16 cellular contexts compared by ENCODE assay signal in the genomic region with DNA sequence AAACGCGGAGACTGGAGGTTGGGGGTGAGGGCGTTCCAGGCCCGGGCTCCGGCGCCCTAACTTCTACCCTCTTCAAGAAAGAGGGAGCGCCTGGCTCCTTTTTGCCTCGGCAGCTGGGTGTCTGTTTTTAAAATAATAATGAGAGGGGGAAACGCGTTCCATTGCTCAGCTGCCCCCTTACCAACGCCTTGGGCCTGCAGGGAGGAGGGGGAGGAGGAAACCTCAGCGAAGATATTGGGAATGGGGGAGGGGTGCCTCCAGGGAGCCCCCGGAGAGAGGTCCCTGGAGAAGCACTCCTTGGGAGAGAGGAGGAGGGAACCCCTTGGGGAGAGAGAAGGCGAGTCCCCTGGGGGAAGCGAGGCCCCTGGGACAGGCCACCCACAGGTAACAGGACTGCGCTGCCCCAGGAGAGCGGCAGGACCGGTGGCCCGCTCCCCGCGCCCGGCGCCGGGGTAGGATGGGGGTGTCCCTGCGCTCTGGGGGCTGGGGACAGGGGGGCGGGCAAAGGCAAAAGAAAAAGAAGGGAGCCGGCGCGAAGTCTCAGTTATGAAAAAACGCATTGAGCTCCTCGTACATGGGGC. TPM values are rescaled to one million over a fixed set of nuclear protein-coding genes. Genes with fewer than 3 reads are reported as not detected.
DNase-seq lines count a peak whose midpoint lies in the region; ATAC-seq and TF ChIP-seq lines count a peak whose summit lies in the region.
"Had no signal": no experiment of that assay in that cellular context is flagged by ENCODE, and none has a peak within 500 bp of the region (broad histone marks: within the 10 kb centered on the region; RNA-seq: fewer than 3 reads in every experiment).

No MANE protein-coding gene starts in this region.

- H3K9me3 Mint-ChIP-seq in activated T-cell treated with anti-CD3 and anti-CD28 coated beads, Interleukin-2, amount 50 U/mL, for 72 hours, result no peaks in the 10 kb centered on the region
- H3K9me3 Mint-ChIP-seq: HFFc6 had no signal

- H3K36me3 Mint-ChIP-seq in activated T-cell treated with anti-CD3 and anti-CD28 coated beads, Interleukin-2, amount 50 U/mL, for 72 hours (ENCODE audit: insufficient read depth in 2 of 2), result no peaks in the 10 kb centered on the region

- H3K9me3 ChIP-seq in mammary epithelial cell (replicated peaks; ENCODE audit: insufficient read depth, low read length), result no peaks in the 10 kb centered on the region
- H3K9me3 ChIP-seq in neuronal stem cell (replicated peaks in 1 of 2; ENCODE audit: control insufficient read depth in 2 of 2, insufficient read depth in 1 of 2, low read depth in 1 of 2, low read length in 2 of 2), result peaks cover 0 to 3% of the 10 kb centered on the region in 2 donors
- H3K9me3 ChIP-seq: prostate gland, SK-N-SH, tibial nerve had no signal

- peaks cover 26% of the 10 kb centered on the region for H3K4me1 Mint-ChIP-seq in activated T-cell treated with anti-CD3 and anti-CD28 coated beads, Interleukin-2, amount 50 U/mL, for 72 hours (ENCODE audit: low read depth)

- H3K14ac ChIP-seq in neuronal stem cell (ENCODE audit: low read length), result no peak overlapping the region

- H4K8ac ChIP-seq in neuronal stem cell (ENCODE audit: low read depth, low read length), result no peak overlapping the region

- CTCF ChIA-PET in mammary epithelial cell (lab: Charles Lee; ENCODE audit: low non-redundant PET), result no interaction called here

- 29% methylated on average over 12 of the region's 31 CpGs for WGBS in mammary epithelial cell (ENCODE audit: low coverage, missing lambda C conversion rate)
- no CpG with 5 or more reads among the region's 31 CpGs for WGBS in neuronal stem cell (ENCODE audit: extremely low coverage in 2 of 2, insufficient read length in 2 of 2, insufficient replicate concordance in 1 of 2), 2 donors

- no peak overlapping the region for H3K27ac Mint-ChIP-seq in activated T-cell treated with anti-CD3 and anti-CD28 coated beads, Interleukin-2, amount 50 U/mL, for 72 hours
- H3K27ac Mint-ChIP-seq: HFFc6 had no signal

- H4K91ac ChIP-seq in neuronal stem cell (ENCODE audit: low read depth, low read length, poor library complexity), result no peak overlapping the region

- DNase-seq in activated T-cell treated with anti-CD3 and anti-CD28 coated beads, Interleukin-2, amount 50 U/mL, for 72 hours, result no peak
- no peak for DNase-seq in activated T-cell treated with anti-CD3 and anti-CD28 coated beads, Interleukin-2, amount 50 U/mL, for 1 hour
- DNase-seq in H7, result peak; percentile 80
- DNase-seq in mammary epithelial cell, result no peak
- DNase-seq in neuronal stem cell (ENCODE audit: low spot score), result no peak
- no peak for DNase-seq in left colon
- no peak for DNase-seq in NCI-H345 treated with DMSO at 0.1 percent for 48 hours (lab: John Stamatoyannopoulos, UW; ENCODE audit: unreplicated experiment)
- DNase-seq: activated CD4-positive, CD25-positive, alpha-beta regulatory T cell; HFFc6; NCI-H2081 treated with DMSO at 0.1 percent for 48 hours had no signal

- no peaks in the 10 kb centered on the region for H3K79me2 ChIP-seq in mammary epithelial cell (ENCODE audit: insufficient read depth, low read length)

- H3K4me1 ChIP-seq in mammary epithelial cell (ENCODE audit: insufficient read depth, low read length), result peaks cover 25% of the 10 kb centered on the region
- H3K4me1 ChIP-seq in neuronal stem cell (ENCODE audit: control insufficient read depth in 2 of 2, insufficient read depth in 1 of 2, low read depth in 1 of 2, low read length in 2 of 2), result peaks cover 5 to 6% of the 10 kb centered on the region in 2 donors

- H3K4me3 ChIP-seq in H7 (ENCODE audit: insufficient read depth, low read depth, low read length) (peak overlapping the region; percentile 5; the same call in 1 of the 2 replicates), mammary epithelial cell (replicated peaks in 1 of 3; ENCODE audit: insufficient read depth in 1 of 3, low read depth in 2 of 3, low read length in 3 of 3) (no peak overlapping the region), neuronal stem cell (ENCODE audit: low read length in 2 of 2) (no peak overlapping the region)

- H4K20me1 ChIP-seq in mammary epithelial cell (ENCODE audit: insufficient read depth, low read length), result peaks cover 5% of the 10 kb centered on the region

- H3K23ac ChIP-seq in neuronal stem cell (ENCODE audit: low read depth, low read length, poor library complexity), result peak overlapping the region; percentile 85

- no TSS peak for BruUV-seq in mammary epithelial cell (replicated peaks; lab: Mats Ljungman, UMichigan)

- H3K9ac ChIP-seq in mammary epithelial cell (ENCODE audit: insufficient read depth, low read length) (no peak overlapping the region), neuronal stem cell (ENCODE audit: low read depth, low read length, poor library complexity) (no peak overlapping the region)
- H3K9ac ChIP-seq: SK-N-SH had no signal

- no peak overlapping the region for H3K18ac ChIP-seq in neuronal stem cell (ENCODE audit: low read length)

- no peak overlapping the region for H3K27ac ChIP-seq in mammary epithelial cell (ENCODE audit: insufficient read depth, low read depth, low read length)
- no peak overlapping the region for H3K27ac ChIP-seq in neuronal stem cell (replicated peaks; ENCODE audit: low read length)
- H3K27ac ChIP-seq: foreskin keratinocyte, prostate gland, tibial nerve had no signal

- no peak overlapping the region for H3K4ac ChIP-seq in neuronal stem cell (ENCODE audit: low read length)

- H3K36me3 ChIP-seq in H7 (replicated peaks; ENCODE audit: control insufficient read depth, insufficient read depth, low read length) (no peaks in the 10 kb centered on the region), mammary epithelial cell (ENCODE audit: insufficient read depth, low read length) (no peaks in the 10 kb centered on the region), neuronal stem cell (replicated peaks in 1 of 2; ENCODE audit: control insufficient read depth in 2 of 2, insufficient read depth in 2 of 2, low read length in 2 of 2) (no peaks in the 10 kb centered on the region)
- H3K36me3 ChIP-seq: prostate gland, tibial nerve had no signal

- peak; percentile 16 to 20 for ATAC-seq in activated T-cell treated with anti-CD3 and anti-CD28 coated beads, Interleukin-2, amount 50 U/mL, for 72 hours (replicated peaks in 1 of 2)
- ATAC-seq in left colon, result no peak
- ATAC-seq in HG03342 (IDR thresholded peaks at IDR 0.05; ENCODE audit: unreplicated experiment), result no peak
- ATAC-seq: foreskin keratinocyte had no signal

- in situ Hi-C loops in mammary epithelial cell (cut with MboI; ENCODE audit: low sequenced_read_pairs in 2 of 2), result no loop called here

- peaks cover 70% of the 10 kb centered on the region for H3K27me3 Mint-ChIP-seq in activated T-cell treated with anti-CD3 and anti-CD28 coated beads, Interleukin-2, amount 50 U/mL, for 72 hours (ENCODE audit: low read depth)

- no peak overlapping the region for H2BK5ac ChIP-seq in neuronal stem cell (ENCODE audit: low read length)

- H3K79me1 ChIP-seq in neuronal stem cell (ENCODE audit: low read depth, low read length), result peaks cover 7% of the 10 kb centered on the region

- H2AFZ ChIP-seq in mammary epithelial cell (ENCODE audit: low read depth, low read length) (no peak overlapping the region), neuronal stem cell (ENCODE audit: low read length) (peak overlapping the region; percentile 66)

- TF ChIP-seq CTCF in mammary epithelial cell (conservative IDR thresholded peaks at IDR 0.05 in 1 of 2, IDR thresholded peaks at IDR 0.05 in 1 of 2; ENCODE audit: extremely low read depth in 1 of 2, insufficient read depth in 1 of 2, low read depth in 1 of 2, low read length in 2 of 2), result no peak

- H3K27me3 ChIP-seq in H7 (ENCODE audit: control insufficient read depth, insufficient read depth, low read length) (peaks cover 98% of the 10 kb centered on the region), mammary epithelial cell (ENCODE audit: insufficient read depth, low read length) (peaks cover 48% of the 10 kb centered on the region), neuronal stem cell (ENCODE audit: control insufficient read depth in 3 of 3, insufficient read depth in 3 of 3, low read depth in 1 of 3, low read length in 3 of 3) (peaks cover 73 to 100% (median 99%) of the 10 kb centered on the region in 3 experiments)

- H2BK15ac ChIP-seq in neuronal stem cell (ENCODE audit: low read length), result no peak overlapping the region

- H2BK120ac ChIP-seq in neuronal stem cell (ENCODE audit: low read depth, low read length), result no peak overlapping the region

- peak overlapping the region; percentile 52 to 62 for H3K4me3 Mint-ChIP-seq in activated T-cell treated with anti-CD3 and anti-CD28 coated beads, Interleukin-2, amount 50 U/mL, for 72 hours
- H3K4me3 Mint-ChIP-seq: HFFc6 had no signal

- dilution Hi-C loops in mammary epithelial cell (cut with HindIII; ENCODE audit: low sequenced_read_pairs), result no loop called here

- H2AK5ac ChIP-seq in neuronal stem cell (ENCODE audit: low read depth, low read length), result no peak overlapping the region

- intact Hi-C loops in mammary epithelial cell (cut with micrococcal nuclease) (no loop called here), left colon (cut with DNase I, micrococcal nuclease) (no loop called here)

- no peak overlapping the region for H2BK12ac ChIP-seq in neuronal stem cell (ENCODE audit: low read length)

- H3K4me2 ChIP-seq in mammary epithelial cell (ENCODE audit: insufficient read depth, low read depth, low read length), result peak overlapping the region; percentile 60
- H3K4me2 ChIP-seq in neuronal stem cell (ENCODE audit: insufficient read depth, low read length, poor library complexity, severe bottlenecking), result no peak overlapping the region
- H3K4me2 ChIP-seq: SK-N-SH had no signal

RNA-seq across cellular contexts. Expression of gene NEUROD2, which starts 2.7 kb away (rescaled TPM):
- not detected for total RNA-seq in activated T-cell treated with anti-CD3 and anti-CD28 coated beads, Interleukin-2, amount 50 U/mL, for 72 hours
- not detected in 2 replicates for total RNA-seq in H7 (2014; rRNA removed; shearing (Covaris generic))
- total RNA-seq in mammary epithelial cell (not detected), left colon (under 1 TPM in 1 of 2 donors, not detected in 1; 0.12 TPM)
- not detected for polyA plus RNA-seq in mammary epithelial cell
- polyA minus RNA-seq in mammary epithelial cell, result not detected
- polyA plus RNA-seq in neuronal stem cell (2013, experiment 1 of 2), result not detected
- not detected for polyA plus RNA-seq in neuronal stem cell (2013, experiment 2 of 2)
- total RNA-seq: foreskin keratinocyte, HFFc6, kidney epithelial cell, tibial nerve had no signal
- polyA plus RNA-seq: foreskin keratinocyte, SK-N-SH had no signal

RNA-seq across cellular contexts. Expression of gene PPP1R1B, which starts 21.8 kb away (rescaled TPM):
- total RNA-seq in activated T-cell treated with anti-CD3 and anti-CD28 coated beads, Interleukin-2, amount 50 U/mL, for 72 hours, result not detected
- 8.3 and 11.8 TPM in 2 replicates for total RNA-seq in H7 (2014; rRNA removed; shearing (Covaris generic))
- total RNA-seq in mammary epithelial cell (under 1 TPM in 1 of 2 donors, not detected in 1; 0.17 TPM), left colon (100 to 1,000 TPM; 259 to 404 TPM)
- polyA plus RNA-seq in mammary epithelial cell, result 0.07 TPM
- not detected for polyA minus RNA-seq in mammary epithelial cell
- polyA plus RNA-seq in neuronal stem cell (2013, experiment 1 of 2), result 0.39 TPM
- polyA plus RNA-seq in neuronal stem cell (2013, experiment 2 of 2), result 0.21 TPM
- total RNA-seq: HFFc6, kidney epithelial cell had no signal

RNA-seq across cellular contexts. Expression of gene STARD3, which starts 31.9 kb away (rescaled TPM):
- 10 to 100 TPM; 63.5 to 65.1 TPM for total RNA-seq in activated T-cell treated with anti-CD3 and anti-CD28 coated beads, Interleukin-2, amount 50 U/mL, for 72 hours
- 55.6 and 66.3 TPM in 2 replicates for total RNA-seq in H7 (2014; rRNA removed; shearing (Covaris generic))
- total RNA-seq in mammary epithelial cell (10 to 100 TPM; 20.2 to 35.7 TPM), left colon (10 to 100 TPM; 37.2 to 44.3 TPM)
- 36.7 TPM for polyA plus RNA-seq in mammary epithelial cell
- polyA minus RNA-seq in mammary epithelial cell, result 18.9 TPM
- 65.0 TPM for polyA plus RNA-seq in neuronal stem cell (2013, experiment 1 of 2)
- 70.1 TPM for polyA plus RNA-seq in neuronal stem cell (2013, experiment 2 of 2)

Comparison
In these comparisons a context has a peak if more than half of its experiments do, and no peak if none do; other contexts are left out.
1. ATAC-seq: peak in activated T-cell treated with anti-CD3 and anti-CD28 coated beads, Interleukin-2, amount 50 U/mL, for 72 hours (2 of 2); none in left colon (single experiment) and HG03342 (single experiment).
2. RNA of gene PPP1R1B, which starts 21.8 kb away (total RNA-seq): 259 to 404 TPM in left colon; 8.3 to 11.8 TPM in H7, 0.17 TPM in mammary epithelial cell and not detected in activated T-cell treated with anti-CD3 and anti-CD28 coated beads, Interleukin-2, amount 50 U/mL, for 72 hours; every median in the first group is over 10 times any median in the second.